Comparison of ENCODE assay signal across 17 cellular contexts in genomic region chr12:2403221-2403976, GRCh38.
DNase-seq lines count a peak whose midpoint lies in the region; ATAC-seq, FAIRE-seq and TF ChIP-seq lines count a peak whose summit lies in the region.
"Had no signal": no experiment of that assay in that cellular context is flagged by ENCODE, and none has a peak within 500 bp of the region (broad histone marks: within the 10 kb centered on the region; RNA-seq: fewer than 3 reads in every experiment).

No MANE protein-coding gene starts in this region.

- H4K91ac ChIP-seq in H1 (replicated peaks; ENCODE audit: insufficient read length, low read length): no peak overlapping the region

- no peak for TF ChIP-seq RAD21 in H1 (IDR thresholded peaks at IDR 0.05 in 1 of 2, conservative IDR thresholded peaks at IDR 0.05 in 1 of 2; ENCODE audit: low read depth in 2 of 2, low read length in 2 of 2)

- H2AK5ac ChIP-seq in H1 (ENCODE audit: low read depth, low read length): no peak overlapping the region

- H2BK15ac ChIP-seq in H1 (ENCODE audit: low read length): no peak overlapping the region

- no peak overlapping the region for H3K4ac ChIP-seq in H1 (replicated peaks; ENCODE audit: insufficient read length, low read depth, low read length)

- no peak for TF ChIP-seq EP300 in H1 (IDR thresholded peaks at IDR 0.05; ENCODE audit: borderline replicate concordance in 1 of 2, low read depth in 2 of 2, low read length in 2 of 2)

- no peaks in the 10 kb centered on the region for H3K27me3 ChIP-seq in HL-60 (ENCODE audit: insufficient read depth, poor library complexity, severe bottlenecking)
- peaks cover 10% of the 10 kb centered on the region for H3K27me3 ChIP-seq in RWPE2 (ENCODE audit: insufficient read depth, poor library complexity, severe bottlenecking)
- H3K27me3 ChIP-seq in H1 (replicated peaks in 1 of 4; ENCODE audit: control insufficient read depth in 3 of 4, extremely low read depth in 1 of 4, insufficient read depth in 3 of 4, low read length in 3 of 4): no peaks in the 10 kb centered on the region
- no peaks in the 10 kb centered on the region for H3K27me3 ChIP-seq in rectal smooth muscle tissue (ENCODE audit: control insufficient read depth, insufficient read depth, low read length)

- DNase-seq in HL-60 (ENCODE audit: low read depth in 1 of 2, low spot score in 1 of 2): peak; percentile 29 to 69
- DNase-seq in RWPE2 (ENCODE audit: low spot score): peak; percentile 47
- no peak for DNase-seq in H1 (ENCODE audit: low read depth in 1 of 2, low spot score in 2 of 2)
- no peak for DNase-seq in MV-4-11 (lab: John Stamatoyannopoulos, UW)
- DNase-seq: AML-193, DMS79, H9, MM.1S, NCI-H1105 treated with DMSO at 0.1 percent for 48 hours, NCI-H1694 treated with DMSO at 0.1 percent for 48 hours, NCI-H524 treated with DMSO at 0.1 percent for 48 hours, PC-9 had no signal

- H3K27ac ChIP-seq in HL-60 (replicated peaks): no peak overlapping the region
- H3K27ac ChIP-seq in RWPE2 (ENCODE audit: poor library complexity, severe bottlenecking): no peak overlapping the region
- H3K27ac ChIP-seq in H1 (ENCODE audit: low read depth, low read length): no peak overlapping the region
- H3K27ac ChIP-seq in rectal smooth muscle tissue (ENCODE audit: low read depth, low read length): peak overlapping the region; percentile 73
- H3K27ac ChIP-seq: C4-2B, PC-9, RWPE1 had no signal

- no peak overlapping the region for H3K56ac ChIP-seq in H1 (replicated peaks; ENCODE audit: insufficient read length, low read depth, low read length)

- no peaks in the 10 kb centered on the region for H3K23me2 ChIP-seq in H1 (ENCODE audit: low read depth, low read length)

- no peak overlapping the region for H3K14ac ChIP-seq in H1 (ENCODE audit: insufficient read length)

- no peaks in the 10 kb centered on the region for H3K36me3 ChIP-seq in RWPE2 (ENCODE audit: low read depth)
- no peaks in the 10 kb centered on the region for H3K36me3 ChIP-seq in H1 (ENCODE audit: control insufficient read depth in 2 of 4, insufficient read depth in 4 of 4, low read length in 3 of 4)
- no peaks in the 10 kb centered on the region for H3K36me3 ChIP-seq in rectal smooth muscle tissue (ENCODE audit: control insufficient read depth, insufficient read depth, low read length)

- H3K18ac ChIP-seq in H1 (ENCODE audit: extremely low read depth, low read length): no peak overlapping the region

- no peak overlapping the region for H2BK120ac ChIP-seq in H1 (replicated peaks; ENCODE audit: low read depth, low read length)

- no peak overlapping the region for H3K4me3 ChIP-seq in HL-60 (replicated peaks; ENCODE audit: insufficient read depth, low read length)
- H3K4me3 ChIP-seq in RWPE2 (ENCODE audit: severe bottlenecking): no peak overlapping the region
- H3K4me3 ChIP-seq in H1 (ENCODE audit: extremely low read depth in 1 of 4, insufficient read depth in 2 of 4, low read depth in 3 of 4, low read length in 4 of 4): no peak overlapping the region
- H3K4me3 ChIP-seq in rectal smooth muscle tissue (ENCODE audit: low read length): no peak overlapping the region
- H3K4me3 ChIP-seq: PC-9 had no signal

- H3K4me2 ChIP-seq in H1 (ENCODE audit: insufficient read depth in 1 of 2, low read depth in 2 of 2, low read length in 2 of 2): no peak overlapping the region
- H3K4me2 ChIP-seq: PC-9 had no signal

- no peaks in the 10 kb centered on the region for H3K4me1 ChIP-seq in RWPE2 (ENCODE audit: insufficient read depth, poor library complexity, severe bottlenecking)
- H3K4me1 ChIP-seq in H1 (replicated peaks in 1 of 4; ENCODE audit: control insufficient read depth in 3 of 4, insufficient read depth in 4 of 4, low read length in 3 of 4): no peaks in the 10 kb centered on the region
- H3K4me1 ChIP-seq in rectal smooth muscle tissue (ENCODE audit: control insufficient read depth, insufficient read depth, low read length): peaks cover 31% of the 10 kb centered on the region

- CTCF ChIA-PET in H1 (lab: Charles Lee; ENCODE audit: partially characterized antibody): interaction anchor here (1.0 to 4.4 kb wide), 5 partner anchors 10 to 180 kb away, joined by 3 to 28 read pairs (median 4); no protein-coding TSS in a partner anchor

- no peak overlapping the region for H3K9ac ChIP-seq in H1 (replicated peaks in 1 of 4; ENCODE audit: extremely low read depth in 1 of 4, low read depth in 3 of 4, low read length in 3 of 4)
- no peak overlapping the region for H3K9ac ChIP-seq in rectal smooth muscle tissue (ENCODE audit: low read length)

- TF ChIP-seq CTCF in HL-60 (IDR thresholded peaks at IDR 0.05; ENCODE audit: insufficient read depth, low read length) (no peak), RWPE2 (IDR thresholded peaks at IDR 0.05; ENCODE audit: poor library complexity, severe bottlenecking) (no peak), H1 (IDR thresholded peaks at IDR 0.05; ENCODE audit: control extremely low read depth in 1 of 3, insufficient read depth in 1 of 3, low read depth in 1 of 3, low read length in 3 of 3) (no peak)

- TF ChIP-seq POLR2A in H1 (IDR thresholded peaks at IDR 0.05; ENCODE audit: control extremely low read depth in 1 of 2, low read depth in 2 of 2, low read length in 2 of 2): no peak

- H3K79me1 ChIP-seq in H1 (ENCODE audit: low read depth, low read length): no peaks in the 10 kb centered on the region; the same call in 1 of the 2 replicates

- H2BK12ac ChIP-seq in H1 (ENCODE audit: low read depth, low read length): peak overlapping the region; percentile 28; the same call in 1 of the 2 replicates

- 92% methylated on average over 14 of the region's 14 CpGs; no CpG with 5 or more reads in 1 of the 2 experiments for WGBS in H1 (ENCODE audit: extremely low coverage in 1 of 2, insufficient coverage in 1 of 2, insufficient read length in 1 of 2, insufficient replicate concordance in 2 of 2, low coverage in 1 of 2, low lambda C conversion rate in 2 of 2, missing lambda C conversion rate in 1 of 2), 2 experiments

- no peak for FAIRE-seq in H1 (lab: Jason Lieb, UNC)

- H2AFZ ChIP-seq in H1 (ENCODE audit: low read length): no peak overlapping the region
- H2AFZ ChIP-seq: PC-9 had no signal

- POLR2A ChIA-PET in H1 (lab: Charles Lee; ENCODE audit: partially characterized antibody): interaction anchor here (1.2 kb wide), 1 partner anchor 9 kb away, joined by 3 read pairs; no protein-coding TSS in a partner anchor

- H2BK20ac ChIP-seq in H1 (ENCODE audit: low read length): no peak overlapping the region

- no peaks in the 10 kb centered on the region for H4K20me1 ChIP-seq in H1 (replicated peaks in 1 of 2; ENCODE audit: control insufficient read depth in 1 of 2, insufficient read depth in 2 of 2, low read length in 2 of 2)

- H4K5ac ChIP-seq in H1 (ENCODE audit: insufficient read length, low read depth, low read length): no peak overlapping the region

- H4K8ac ChIP-seq in H1 (ENCODE audit: extremely low read depth, insufficient read depth, low read length): no peak overlapping the region

- no peaks in the 10 kb centered on the region for H3K79me2 ChIP-seq in H1 (ENCODE audit: control insufficient read depth in 1 of 2, insufficient read depth in 2 of 2, low read length in 2 of 2)

- H3K9me3 ChIP-seq in RWPE2 (ENCODE audit: severe bottlenecking): no peaks in the 10 kb centered on the region
- no peaks in the 10 kb centered on the region for H3K9me3 ChIP-seq in H1 (ENCODE audit: insufficient read depth in 2 of 2, low read depth in 1 of 2, low read length in 1 of 2)

- ATAC-seq in RWPE2 (ENCODE audit: low read depth): no peak
- no peak for ATAC-seq in GM18858 (IDR thresholded peaks at IDR 0.05; ENCODE audit: unreplicated experiment)
- no peak for ATAC-seq in HG02973 (IDR thresholded peaks at IDR 0.05; ENCODE audit: unreplicated experiment)

- no peak overlapping the region for H2BK5ac ChIP-seq in H1 (ENCODE audit: low read depth, low read length)

- no peak overlapping the region for H3K23ac ChIP-seq in H1 (ENCODE audit: insufficient read length)

TF ChIP-seq in H1, 55 proteins besides CTCF, POLR2A, EP300 and RAD21:
- no peak for TF ChIP-seq NRF1 (IDR thresholded peaks at IDR 0.05; ENCODE audit: low read depth, low read length)
- TF ChIP-seq EGR1 (IDR thresholded peaks at IDR 0.05; ENCODE audit: borderline replicate concordance, low read depth, low read length): no peak
- TF ChIP-seq HDAC2 (IDR thresholded peaks at IDR 0.05; ENCODE audit: borderline replicate concordance in 1 of 2, low read depth in 2 of 2, low read length in 2 of 2): no peak

Comparison
In these comparisons a context has a peak if more than half of its experiments do, and no peak if none do; other contexts are left out.
1. DNase-seq: peak in HL-60 (2 of 2) and RWPE2 (single experiment); none in H1 (0 of 2) and MV-4-11 (single experiment).